Comparison of ENCODE assay signal across 8 cellular contexts in genomic region chr6:108966855-108967755, GRCh38.
DNase-seq lines count a peak whose midpoint lies in the region; FAIRE-seq and TF ChIP-seq lines count a peak whose summit lies in the region.

No MANE protein-coding gene starts in this region.

- H3K27ac Mint-ChIP-seq in CD14-positive monocyte: peak overlapping the region; percentile 78 to 95 (median 87)
- peak overlapping the region; percentile 25 to 86 (median 78) for H3K27ac Mint-ChIP-seq in immature natural killer cell

- DNase-seq in CD14-positive monocyte (ENCODE audit: low spot score) (peak; percentile 93), NCI-H1436 (lab: John Stamatoyannopoulos, UW) (peak; percentile 77), activated gamma-delta T cell (lab: John Stamatoyannopoulos, UW) (peak; percentile 17), immature natural killer cell (peak; percentile 59 to 69 (median 67)), urothelium cell line (ENCODE audit: low spot score) (peak; percentile 12), dedifferentiated amniotic fluid mesenchymal stem cell (ENCODE audit: extremely low spot score) (no peak), AG08396 (ENCODE audit: low spot score) (no peak), pons (ENCODE audit: low spot score) (no peak)

- no peak for TF ChIP-seq CTCF in CD14-positive monocyte (IDR thresholded peaks at IDR 0.05)

- H3K4me1 Mint-ChIP-seq in CD14-positive monocyte: peaks cover 33% of the 10 kb centered on the region
- peaks cover 49 to 68% of the 10 kb centered on the region in 2 donors for H3K4me1 Mint-ChIP-seq in immature natural killer cell

- H3K4me3 Mint-ChIP-seq in CD14-positive monocyte: peak overlapping the region; percentile 16 to 79
- H3K4me3 Mint-ChIP-seq in immature natural killer cell: peak overlapping the region; percentile 56 to 79 (median 69)

- peaks cover 0 to 3% (median 2%) of the 10 kb centered on the region in 3 donors for H3K27me3 Mint-ChIP-seq in CD14-positive monocyte (ENCODE audit: low read depth in 3 of 3)
- H3K27me3 Mint-ChIP-seq in immature natural killer cell (ENCODE audit: low read depth in 3 of 3): peaks cover 0 to 5% (median 3%) of the 10 kb centered on the region in 3 donors

- no peak for FAIRE-seq in urothelium cell line (lab: Jason Lieb, UNC)

- H3K9me3 Mint-ChIP-seq in CD14-positive monocyte (peaks cover 0 to 3% (median 0%) of the 10 kb centered on the region in 7 donors), immature natural killer cell (no peaks in the 10 kb centered on the region)

- H3K36me3 Mint-ChIP-seq in CD14-positive monocyte (peaks cover 0 to 3% of the 10 kb centered on the region in 2 donors), immature natural killer cell (peaks cover 0 to 8% (median 0%) of the 10 kb centered on the region in 3 donors)

- intact Hi-C loops in CD14-positive monocyte (cut with micrococcal nuclease): loop anchor here in 1 of 2 donors (5.0 to 10.0 kb wide), 3 partner anchors 45 to 400 kb away; no protein-coding TSS in a partner anchor

Comparison
In these comparisons a context has a peak if more than half of its experiments do, and no peak if none do; other contexts are left out.
1. DNase-seq: peak in CD14-positive monocyte (single experiment), NCI-H1436 (single experiment), activated gamma-delta T cell (single experiment), immature natural killer cell (3 of 3) and urothelium cell line (single experiment); none in dedifferentiated amniotic fluid mesenchymal stem cell (single experiment), AG08396 (single experiment) and pons (single experiment).